Comparison of ENCODE assay signal across 10 cellular contexts in genomic region chr2:217622205-217622621, GRCh38.
DNase-seq lines count a peak whose midpoint lies in the region; ATAC-seq and TF ChIP-seq lines count a peak whose summit lies in the region.
"Had no signal": no experiment of that assay in that cellular context is flagged by ENCODE, and none has a peak within 500 bp of the region (broad histone marks: within the 10 kb centered on the region; RNA-seq: fewer than 3 reads in every experiment).

No MANE protein-coding gene starts in this region.

- no peak for ATAC-seq in HG03175 (IDR thresholded peaks at IDR 0.05; ENCODE audit: unreplicated experiment)
- no peak for ATAC-seq in GM21619 (IDR thresholded peaks at IDR 0.05; ENCODE audit: unreplicated experiment)
- ATAC-seq in CD4-positive, alpha-beta T cell (ENCODE audit: poor library complexity), result no peak

- intact Hi-C loops in esophagus muscularis mucosa (cut with DNase I), result no loop called here
- intact Hi-C loops in CD4-positive, alpha-beta T cell (cut with DNase I, micrococcal nuclease), result no loop called here

- no peaks in the 10 kb centered on the region for H3K9me3 Mint-ChIP-seq in CD4-positive, alpha-beta T cell

- TF ChIP-seq POLR2A in esophagus muscularis mucosa (IDR thresholded peaks at IDR 0.05; ENCODE audit: low read depth), result no peak

- no peak for TF ChIP-seq CTCF in esophagus muscularis mucosa (IDR thresholded peaks at IDR 0.05)
- TF ChIP-seq CTCF in CD4-positive, alpha-beta T cell (IDR thresholded peaks at IDR 0.05), result no peak

- no peak overlapping the region for H3K4me3 Mint-ChIP-seq in CD4-positive, alpha-beta T cell

- H3K27me3 Mint-ChIP-seq in CD4-positive, alpha-beta T cell, result no peaks in the 10 kb centered on the region

- no peak overlapping the region for H3K4me3 ChIP-seq in esophagus muscularis mucosa

- H3K4me1 Mint-ChIP-seq in CD4-positive, alpha-beta T cell (ENCODE audit: low read depth), result no peaks in the 10 kb centered on the region

- no peaks in the 10 kb centered on the region for H3K36me3 Mint-ChIP-seq in CD4-positive, alpha-beta T cell (ENCODE audit: low read depth)

- peak overlapping the region; percentile 34 to 67 (median 60) for H3K27ac ChIP-seq in esophagus muscularis mucosa (replicated peaks in 1 of 4)
- no peak overlapping the region for H3K27ac ChIP-seq in CD4-positive, alpha-beta T cell (ENCODE audit: low read depth, low read length)
- H3K27ac ChIP-seq: parathyroid adenoma had no signal

- TF ChIP-seq EP300 in esophagus muscularis mucosa (IDR thresholded peaks at IDR 0.05), result no peak

- POLR2A ChIA-PET in CD4-positive, alpha-beta T cell (lab: Charles Lee), result no interaction called here

- DNase-seq in Ammon's horn (ENCODE audit: low spot score) (peak; percentile 68), NCI-H2196 treated with DMSO at 0.1 percent for 48 hours (lab: John Stamatoyannopoulos, UW; ENCODE audit: unreplicated experiment) (peak; percentile 35), esophagus muscularis mucosa (ENCODE audit: extremely low spot score) (no peak), myocyte (ENCODE audit: low read depth) (peak; percentile 77)
- DNase-seq in activated naive CD4-positive, alpha-beta T cell treated with Interleukin-2 at 50 U/mL for 16 hours, result no peak
- no peak for DNase-seq in CD4-positive, alpha-beta T cell
- DNase-seq: DND-41 had no signal

- H3K27ac Mint-ChIP-seq in CD4-positive, alpha-beta T cell, result no peak overlapping the region

- peaks cover 24 to 58% (median 49%) of the 10 kb centered on the region in 4 donors for H3K4me1 ChIP-seq in esophagus muscularis mucosa

- no peaks in the 10 kb centered on the region for H3K9me3 ChIP-seq in esophagus muscularis mucosa
- no peaks in the 10 kb centered on the region for H3K9me3 ChIP-seq in CD4-positive, alpha-beta T cell (ENCODE audit: control insufficient read depth, low read length)

- no peaks in the 10 kb centered on the region for H3K27me3 ChIP-seq in esophagus muscularis mucosa
- no peaks in the 10 kb centered on the region for H3K27me3 ChIP-seq in CD4-positive, alpha-beta T cell (ENCODE audit: control insufficient read depth, insufficient read depth, low read length)

- CTCF ChIA-PET in CD4-positive, alpha-beta T cell (lab: Charles Lee), result no interaction called here

- H3K36me3 ChIP-seq in esophagus muscularis mucosa, result no peaks in the 10 kb centered on the region

- WGBS in esophagus muscularis mucosa, result 23% methylated on average over 5 of the region's 5 CpGs

Comparison
In these comparisons a context has a peak if more than half of its experiments do, and no peak if none do; other contexts are left out.
1. DNase-seq: peak in Ammon's horn (single experiment), NCI-H2196 treated with DMSO at 0.1 percent for 48 hours (single experiment) and myocyte (single experiment); none in esophagus muscularis mucosa (single experiment), activated naive CD4-positive, alpha-beta T cell treated with Interleukin-2 at 50 U/mL for 16 hours (single experiment) and CD4-positive, alpha-beta T cell (0 of 10).